ENCODE assay signal across 9 cellular contexts in genomic region chr6:2448826-2449571, GRCh38.
DNase-seq lines count a peak whose midpoint lies in the region; ATAC-seq, FAIRE-seq and TF ChIP-seq lines count a peak whose summit lies in the region.
"Had no signal": no experiment of that assay in that cellular context is flagged by ENCODE, and none has a peak within 500 bp of the region (broad histone marks: within the 10 kb centered on the region; RNA-seq: fewer than 3 reads in every experiment).

No MANE protein-coding gene starts in this region.

- no peaks in the 10 kb centered on the region for H3K9me3 Mint-ChIP-seq in stimulated activated naive CD8-positive, alpha-beta T cell treated with anti-CD3 and anti-CD28 coated beads, Interleukin-15, Interleukin-2, amounts not matched to agents 100 ng/mL and 50 ng/mL, for 24 hours

- peak overlapping the region; percentile 45; the same call in 1 of the 2 replicates for H2BK20ac ChIP-seq in IMR-90 (ENCODE audit: low read depth, low read length)

- intact Hi-C loops in IMR-90 (cut with micrococcal nuclease): loop anchor here (1.0 to 10.0 kb wide), 8 partner anchors 96 to 853 kb away; no protein-coding TSS in a partner anchor

- no peak overlapping the region for H2AK9ac ChIP-seq in IMR-90 (replicated peaks; ENCODE audit: low read depth, low read length, poor library complexity)

- peak overlapping the region; percentile 30; the same call in 1 of the 2 replicates for H3K23ac ChIP-seq in IMR-90 (ENCODE audit: low read depth, low read length)

- FAIRE-seq in keratinocyte (lab: Jason Lieb, UNC): peak; percentile 86

- H3K27ac Mint-ChIP-seq in stimulated activated naive CD8-positive, alpha-beta T cell treated with anti-CD3 and anti-CD28 coated beads, Interleukin-15, Interleukin-2, amounts not matched to agents 100 ng/mL and 50 ng/mL, for 24 hours: no peak overlapping the region

- no peak overlapping the region for H4K91ac ChIP-seq in IMR-90 (ENCODE audit: insufficient read depth, low read depth, low read length)

- peak overlapping the region; percentile 50 for H3K4me3 ChIP-seq in IMR-90 (ENCODE audit: insufficient read depth, low read depth, low read length)
- peak overlapping the region in 1 of 3 experiments; percentile 39 for H3K4me3 ChIP-seq in keratinocyte (ENCODE audit: control insufficient read depth in 2 of 3, extremely low read depth in 1 of 3, insufficient read depth in 2 of 3, low read depth in 1 of 3, low read length in 3 of 3)
- H3K4me3 ChIP-seq: BLaER1 had no signal

- H3K79me1 ChIP-seq in IMR-90 (ENCODE audit: low read depth in 1 of 2, low read length in 2 of 2): no peaks in the 10 kb centered on the region

- H2AFZ ChIP-seq in IMR-90 (replicated peaks; ENCODE audit: low read length, poor library complexity) (peak overlapping the region; percentile 87), keratinocyte (ENCODE audit: control insufficient read depth, low read length) (peak overlapping the region; percentile 42)

- peak overlapping the region; percentile 6; the same call in 1 of the 2 replicates for H2AK5ac ChIP-seq in IMR-90 (ENCODE audit: low read depth, low read length)

- H3K4me2 ChIP-seq in IMR-90 (ENCODE audit: low read depth, low read length): peak overlapping the region; percentile 92
- H3K4me2 ChIP-seq in keratinocyte (ENCODE audit: control insufficient read depth, extremely low read depth, insufficient read depth, low read depth, low read length): peak overlapping the region; percentile 66
- H3K4me2 ChIP-seq: BLaER1 had no signal

- peak overlapping the region; percentile 56 for H3K9ac ChIP-seq in IMR-90 (ENCODE audit: low read depth, low read length)
- no peak overlapping the region for H3K9ac ChIP-seq in keratinocyte (ENCODE audit: control insufficient read depth, extremely low read depth, insufficient read depth, low read length)
- H3K9ac ChIP-seq: BLaER1 had no signal

- no peaks in the 10 kb centered on the region for H3K36me3 ChIP-seq in IMR-90 (ENCODE audit: control insufficient read depth, insufficient read depth, low read length)
- no peaks in the 10 kb centered on the region for H3K36me3 ChIP-seq in keratinocyte (ENCODE audit: control insufficient read depth in 2 of 2, extremely low read depth in 1 of 2, insufficient read depth in 2 of 2, low read length in 2 of 2)
- H3K36me3 ChIP-seq: BLaER1 had no signal

- H3K4me1 ChIP-seq in IMR-90 (ENCODE audit: control insufficient read depth, insufficient read depth, low read length): peaks cover 4% of the 10 kb centered on the region; the same call in 1 of the 2 replicates
- H3K4me1 ChIP-seq in keratinocyte (ENCODE audit: control insufficient read depth, extremely low read depth, insufficient read depth, low read length): no peaks in the 10 kb centered on the region

- H3K56ac ChIP-seq in IMR-90 (ENCODE audit: extremely low read depth, insufficient read depth, low read length): no peak overlapping the region; the same call in 1 of the 2 replicates

- TF ChIP-seq CTCF in IMR-90 (conservative IDR thresholded peaks at IDR 0.05; ENCODE audit: low read depth, low read length) (peak; percentile 89), keratinocyte (optimal IDR thresholded peaks at IDR 0.05 in 1 of 3, IDR thresholded peaks at IDR 0.05 in 1 of 3, conservative IDR thresholded peaks at IDR 0.05 in 1 of 3; ENCODE audit: extremely low read depth in 1 of 3, insufficient read depth in 2 of 3, low read length in 3 of 3) (peak; percentile 65 to 88 (median 84))

- H4K5ac ChIP-seq in IMR-90 (ENCODE audit: low read depth, low read length): peak overlapping the region; percentile 26; the same call in 1 of the 2 replicates

- peak; percentile 95 for TF ChIP-seq RAD21 in IMR-90 (IDR thresholded peaks at IDR 0.05; ENCODE audit: low read length)

- H2BK120ac ChIP-seq in IMR-90 (ENCODE audit: low read depth, low read length): peak overlapping the region; percentile 85

- no peak overlapping the region for H3K27ac ChIP-seq in IMR-90 (ENCODE audit: insufficient read depth, low read length)
- no peak overlapping the region for H3K27ac ChIP-seq in keratinocyte (ENCODE audit: control insufficient read depth, insufficient read depth, low read length)
- H3K27ac ChIP-seq: BLaER1 had no signal

- H2BK5ac ChIP-seq in IMR-90 (ENCODE audit: low read depth, low read length, poor library complexity, severe bottlenecking): no peak overlapping the region

- POLR2A ChIA-PET in IMR-90 (lab: Charles Lee; ENCODE audit: unreplicated experiment): no interaction called here

- H3K79me2 ChIP-seq in keratinocyte (ENCODE audit: control insufficient read depth, insufficient read depth, low read length): no peaks in the 10 kb centered on the region

- H3K18ac ChIP-seq in IMR-90 (ENCODE audit: low read depth, low read length): peak overlapping the region; percentile 40

- peak overlapping the region; percentile 1 for H3K4ac ChIP-seq in IMR-90 (ENCODE audit: low read depth, low read length)

- peak overlapping the region; percentile 56 for H3K4me3 Mint-ChIP-seq in stimulated activated naive CD8-positive, alpha-beta T cell treated with anti-CD3 and anti-CD28 coated beads, Interleukin-15, Interleukin-2, amounts not matched to agents 100 ng/mL and 50 ng/mL, for 24 hours

- H3K27me3 ChIP-seq in IMR-90 (ENCODE audit: control insufficient read depth, insufficient read depth, low read length) (no peaks in the 10 kb centered on the region; the same call in 1 of the 2 replicates), keratinocyte (ENCODE audit: control insufficient read depth, extremely low read depth, insufficient read depth, low read length) (peaks cover 20% of the 10 kb centered on the region)
- H3K27me3 ChIP-seq: BLaER1 had no signal

- H3K14ac ChIP-seq in IMR-90 (replicated peaks; ENCODE audit: low read depth, low read length): peak overlapping the region; percentile 41

- dilution Hi-C loops in IMR-90 (cut with HindIII; ENCODE audit: low sequenced_read_pairs, unreplicated experiment) (no loop called here), keratinocyte (cut with MboI; ENCODE audit: extremely low pct_ligation_motif_present, low sequenced_read_pairs) (no loop called here)

- 10% methylated on average over 12 of the region's 22 CpGs; no CpG with 5 or more reads in 1 of the 2 experiments for WGBS in IMR-90 (ENCODE audit: extremely low coverage in 2 of 2, insufficient read length in 1 of 2), 2 experiments

- TF ChIP-seq POLR2A in IMR-90 (IDR thresholded peaks at IDR 0.05; ENCODE audit: low read depth, low read length): no peak

- H3K9me1 ChIP-seq in IMR-90 (ENCODE audit: insufficient read depth, low read length): no peaks in the 10 kb centered on the region
- no peaks in the 10 kb centered on the region for H3K9me1 ChIP-seq in keratinocyte (ENCODE audit: control insufficient read depth, extremely low read depth, insufficient read depth, low read length)

- no peaks in the 10 kb centered on the region for H3K9me3 ChIP-seq in IMR-90 (ENCODE audit: control insufficient read depth, insufficient read depth, low read length)
- H3K9me3 ChIP-seq in keratinocyte (ENCODE audit: control insufficient read depth, low read depth, low read length): no peaks in the 10 kb centered on the region
- H3K9me3 ChIP-seq: BLaER1 had no signal

- peaks cover 4% of the 10 kb centered on the region for H3K4me1 Mint-ChIP-seq in stimulated activated naive CD8-positive, alpha-beta T cell treated with anti-CD3 and anti-CD28 coated beads, Interleukin-15, Interleukin-2, amounts not matched to agents 100 ng/mL and 50 ng/mL, for 24 hours (ENCODE audit: low read depth)

- DNase-seq in NCI-H1436 (lab: John Stamatoyannopoulos, UW) (peak; percentile 54), NCI-H1436 treated with DMSO at 0.1 percent for 48 hours (lab: John Stamatoyannopoulos, UW) (no peak), IMR-90 (peak; percentile 89), OCI-M1 (lab: John Stamatoyannopoulos, UW) (peak; percentile 75), T47D (ENCODE audit: low read depth in 1 of 2, low spot score in 1 of 2) (peak; percentile 60 to 79), keratinocyte (ENCODE audit: low read depth, low spot score) (peak; percentile 15)

- in situ Hi-C loops in IMR-90 (cut with MboI; ENCODE audit: low sequenced_read_pairs): no loop called here
- in situ Hi-C loops in T47D (cut with HindIII; ENCODE audit: low pct_unique_long_range_greater_than_20kb, low sequenced_read_pairs): no loop called here

- peaks cover 10% of the 10 kb centered on the region for H3K27me3 Mint-ChIP-seq in stimulated activated naive CD8-positive, alpha-beta T cell treated with anti-CD3 and anti-CD28 coated beads, Interleukin-15, Interleukin-2, amounts not matched to agents 100 ng/mL and 50 ng/mL, for 24 hours

- no TSS peak for BruUV-seq in IMR-90 (replicated peaks; lab: Mats Ljungman, UMichigan)

- H4K8ac ChIP-seq in IMR-90 (ENCODE audit: low read depth in 2 of 2, low read length in 2 of 2): peak overlapping the region in 1 of 2 experiments; percentile 65; a peak in 2 of 4 replicates

- no peaks in the 10 kb centered on the region for H4K20me1 ChIP-seq in IMR-90 (ENCODE audit: insufficient read depth, low read length)
- H4K20me1 ChIP-seq in keratinocyte (ENCODE audit: control insufficient read depth, extremely low read depth, insufficient read depth, low read length): no peaks in the 10 kb centered on the region
- H4K20me1 ChIP-seq: BLaER1 had no signal

- no peaks in the 10 kb centered on the region for H3K36me3 Mint-ChIP-seq in stimulated activated naive CD8-positive, alpha-beta T cell treated with anti-CD3 and anti-CD28 coated beads, Interleukin-15, Interleukin-2, amounts not matched to agents 100 ng/mL and 50 ng/mL, for 24 hours (ENCODE audit: low read depth)

- ATAC-seq in IMR-90 (ENCODE audit: low read depth) (peak; percentile 95), GM18873 (IDR thresholded peaks at IDR 0.05; ENCODE audit: low FRiP score, unreplicated experiment) (no peak)

- 0 out of 3 replicates have a peak overlapping the region, but pooled peaks have one; percentile 3 for H2BK15ac ChIP-seq in IMR-90 (ENCODE audit: low read depth, low read length)

- CTCF ChIA-PET in IMR-90 (lab: Yijun Ruan, JAX): interaction anchor here (0.5 to 1.5 kb wide), 16 partner anchors 9 to 853 kb away, joined by 3 to 6 read pairs (median 3); no protein-coding TSS in a partner anchor

TF ChIP-seq in IMR-90, 13 proteins besides CTCF, POLR2A, EP300 and RAD21:
- TF ChIP-seq SMC3 (IDR thresholded peaks at IDR 0.05; ENCODE audit: low read depth, low read length) (peak; percentile 88), CHD1 (IDR thresholded peaks at IDR 0.05; ENCODE audit: low read depth, low read length) (no peak)
